In genomic region chr17:81927653-81928496, GRCh38 we compare ENCODE assay signal across 1 cellular context.
TF ChIP-seq lines count a peak whose summit lies in the region.

MAFG (minus strand) TSS chr17:81927735; CDS start chr17:81923185, 4,550 bp downstream.

TF ChIP-seq in HEK293, 187 proteins besides CTCF, POLR2A, EP300 and RAD21 (continued from another document):
- TF ChIP-seq ZNF280C (tag by site-specific recombination; IDR thresholded peaks at IDR 0.05): no peak
- TF ChIP-seq KLF16 (tag by site-specific recombination; IDR thresholded peaks at IDR 0.05): peak; percentile 69
- TF ChIP-seq YY1 (tag by site-specific recombination; IDR thresholded peaks at IDR 0.05): 0 out of 2 replicates have a peak, but pooled peaks have one; percentile 20
- peak; percentile 76 for TF ChIP-seq ZNF600 (tag by site-specific recombination; IDR thresholded peaks at IDR 0.05)
